ENCODE assay signal across 8 cellular contexts in genomic region chr11:115170133-115170815, GRCh38.
DNase-seq lines count a peak whose midpoint lies in the region; TF ChIP-seq lines count a peak whose summit lies in the region.

No MANE protein-coding gene starts in this region.

- no peak overlapping the region for H2AFZ ChIP-seq in SU-DHL-6 (ENCODE audit: low read depth, low read length, severe bottlenecking)

- H3K27me3 ChIP-seq in H7 (ENCODE audit: control insufficient read depth, insufficient read depth, low read length) (no peaks in the 10 kb centered on the region), SU-DHL-6 (ENCODE audit: low read length) (no peaks in the 10 kb centered on the region)

- DNase-seq in NCI-H146 (lab: John Stamatoyannopoulos, UW), result peak; percentile 24
- no peak for DNase-seq in NCI-H146 treated with DMSO at 0.1 percent for 48 hours (lab: John Stamatoyannopoulos, UW; ENCODE audit: unreplicated experiment)
- DNase-seq in H7, result peak; percentile 51
- peak; percentile 28 for DNase-seq in germinal center (ENCODE audit: low spot score)
- DNase-seq in stimulated activated CD8-positive, alpha-beta memory T cell treated with anti-CD3 and anti-CD28 coated beads, Interleukin-4, amount 100 ng/mL, for 48 hours, result peak; percentile 61
- DNase-seq in ecto neural progenitor cell (ENCODE audit: low spot score), result no peak
- no peak for DNase-seq in pons (ENCODE audit: low spot score)

- no peak overlapping the region for H3K9ac ChIP-seq in SU-DHL-6 (ENCODE audit: low read length)

- peak overlapping the region; percentile 11 for H3K4me2 ChIP-seq in SU-DHL-6 (ENCODE audit: low read depth, low read length, poor library complexity, severe bottlenecking)

- peak; percentile 74 for TF ChIP-seq CTCF in SU-DHL-6 (IDR thresholded peaks at IDR 0.05; ENCODE audit: insufficient read depth, low read length, poor library complexity, severe bottlenecking)

- H3K27ac ChIP-seq in SU-DHL-6 (ENCODE audit: low read depth, low read length), result no peak overlapping the region

- H3K4me3 ChIP-seq in H7 (ENCODE audit: insufficient read depth, low read depth, low read length), result no peak overlapping the region
- no peak overlapping the region for H3K4me3 ChIP-seq in SU-DHL-6 (ENCODE audit: insufficient read depth, low read length, poor library complexity, severe bottlenecking)

- no peaks in the 10 kb centered on the region for H4K20me1 ChIP-seq in SU-DHL-6 (ENCODE audit: low read depth, low read length)

- no peaks in the 10 kb centered on the region for H3K9me3 ChIP-seq in SU-DHL-6 (ENCODE audit: insufficient read depth, low read length)

- H3F3A ChIP-seq in SU-DHL-6 (ENCODE audit: insufficient read depth), result no peaks in the 10 kb centered on the region

- H3K36me3 ChIP-seq in H7 (replicated peaks; ENCODE audit: control insufficient read depth, insufficient read depth, low read length) (no peaks in the 10 kb centered on the region), SU-DHL-6 (ENCODE audit: low read length) (no peaks in the 10 kb centered on the region)

- no peaks in the 10 kb centered on the region for H3K79me2 ChIP-seq in SU-DHL-6 (ENCODE audit: insufficient read depth, low read length)

- H3K9me2 ChIP-seq in SU-DHL-6 (replicated peaks; ENCODE audit: insufficient read depth, low read length), result no peaks in the 10 kb centered on the region

Comparison
In these comparisons a context has a peak if more than half of its experiments do, and no peak if none do; other contexts are left out.
1. DNase-seq: peak in NCI-H146 (single experiment), H7 (single experiment), germinal center (single experiment) and stimulated activated CD8-positive, alpha-beta memory T cell treated with anti-CD3 and anti-CD28 coated beads, Interleukin-4, amount 100 ng/mL, for 48 hours (single experiment); none in NCI-H146 treated with DMSO at 0.1 percent for 48 hours (single experiment), ecto neural progenitor cell (single experiment) and pons (single experiment).